24 cellular contexts compared by ENCODE assay signal in the genomic region with DNA sequence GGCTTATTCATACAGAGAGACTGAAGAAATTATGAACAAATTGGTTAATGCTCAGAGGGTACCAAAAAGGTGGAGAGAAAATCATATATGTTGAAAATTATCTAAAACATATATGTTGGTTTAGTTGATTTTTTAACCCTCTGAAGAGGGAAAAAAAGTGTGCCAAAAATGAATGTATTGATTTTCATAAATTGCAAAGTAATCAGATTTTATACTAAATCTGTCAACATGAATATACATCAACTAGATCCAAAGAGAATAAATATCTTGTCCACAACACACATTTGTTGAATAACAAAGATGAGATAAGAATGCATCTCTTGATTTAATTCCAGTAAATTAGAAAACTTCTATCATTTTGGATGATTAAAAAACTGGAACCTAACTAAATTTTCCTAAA.
DNase-seq lines count a peak whose midpoint lies in the region; ATAC-seq, FAIRE-seq and TF ChIP-seq lines count a peak whose summit lies in the region.
"Had no signal": no experiment of that assay in that cellular context is flagged by ENCODE, and none has a peak within 500 bp of the region (broad histone marks: within the 10 kb centered on the region; RNA-seq: fewer than 3 reads in every experiment).

No MANE protein-coding gene starts in this region.

- TF ChIP-seq EP300 in HepG2 (IDR thresholded peaks at IDR 0.05; ENCODE audit: low read depth in 2 of 2, low read length in 2 of 2) = no peak
- no peak for TF ChIP-seq EP300 in HepG2 (CRISPR knock-in tag; IDR thresholded peaks at IDR 0.05; ENCODE audit: borderline replicate concordance)
- no peak for TF ChIP-seq EP300 in K562 (IDR thresholded peaks at IDR 0.05; ENCODE audit: low read length)

- H3K9ac ChIP-seq in HepG2 (ENCODE audit: insufficient read depth, low read depth, low read length) = no peak overlapping the region
- H3K9ac ChIP-seq in K562 (ENCODE audit: insufficient read depth in 1 of 2, low read depth in 2 of 2, low read length in 2 of 2) = no peak overlapping the region
- H3K9ac ChIP-seq: BLaER1 had no signal

- DNase-seq in HepG2 (ENCODE audit: low spot score) = no peak
- DNase-seq in right lobe of liver = no peak
- DNase-seq in K562 (ENCODE audit: extremely low read depth in 1 of 4, low spot score in 3 of 4) = no peak
- DNase-seq in stimulated activated CD4-positive, alpha-beta T cell treated with anti-CD3 and anti-CD28 coated beads, Interleukin-1b, Interleukin-23, amount 100 ng/mL, for 48 hours = no peak
- DNase-seq in sciatic nerve (ENCODE audit: low spot score) = no peak
- DNase-seq: ACHN; BE2C; C1 segment of cervical spinal cord; CD4-positive, alpha-beta memory T cell; CD4-positive, CD25-positive, alpha-beta regulatory T cell; CD8-positive, alpha-beta memory T cell; COR-L47; DMS 273 treated with DMSO at 0.1 percent for 48 hours; DMS153; DMS53; DMS79; DND-41; EL; GDM1 had no signal

- H3K79me2 ChIP-seq in HepG2 (ENCODE audit: insufficient read depth, low read length) = no peaks in the 10 kb centered on the region
- no peaks in the 10 kb centered on the region for H3K79me2 ChIP-seq in K562 (ENCODE audit: control insufficient read depth, insufficient read depth, low read length)

- no peaks in the 10 kb centered on the region for H3K36me3 ChIP-seq in HepG2 (replicated peaks in 1 of 2; ENCODE audit: control insufficient read depth in 1 of 2, insufficient read depth in 2 of 2, low read length in 2 of 2)
- no peaks in the 10 kb centered on the region for H3K36me3 ChIP-seq in right lobe of liver
- no peaks in the 10 kb centered on the region for H3K36me3 ChIP-seq in K562 (ENCODE audit: control insufficient read depth, insufficient read depth, low read length)
- H3K36me3 ChIP-seq: BE2C, BLaER1 had no signal

- TF ChIP-seq CTCF in HepG2 (CRISPR knock-in tag; IDR thresholded peaks at IDR 0.05) = no peak
- TF ChIP-seq CTCF in right lobe of liver (IDR thresholded peaks at IDR 0.05) = no peak
- TF ChIP-seq CTCF in K562 (IDR thresholded peaks at IDR 0.05 in 2 of 3, conservative IDR thresholded peaks at IDR 0.05 in 1 of 3; ENCODE audit: insufficient read depth in 2 of 3, low read depth in 1 of 3, low read length in 3 of 3) = no peak

- H3K27ac ChIP-seq in HepG2 (ENCODE audit: extremely low read length, insufficient read depth, low read length) (no peak overlapping the region), right lobe of liver (no peak overlapping the region), K562 (ENCODE audit: extremely low read depth, low read depth, low read length) (no peak overlapping the region)
- H3K27ac ChIP-seq: 22Rv1, BLaER1 had no signal

- TF ChIP-seq POLR2A in HepG2 (IDR thresholded peaks at IDR 0.05; ENCODE audit: insufficient read depth in 1 of 2, low read depth in 2 of 2, low read length in 2 of 2) (no peak), right lobe of liver (IDR thresholded peaks at IDR 0.05) (no peak), K562 (conservative IDR thresholded peaks at IDR 0.05) (no peak)

- H4K20me1 ChIP-seq in HepG2 (ENCODE audit: insufficient read depth, low read length) (no peaks in the 10 kb centered on the region), K562 (replicated peaks; ENCODE audit: control insufficient read depth, insufficient read depth, low read length) (no peaks in the 10 kb centered on the region)
- H4K20me1 ChIP-seq: BLaER1 had no signal

- H3K4me3 ChIP-seq in HepG2 (replicated peaks in 1 of 3; ENCODE audit: insufficient read depth in 1 of 3, low read depth in 2 of 3, low read length in 3 of 3) = no peak overlapping the region
- H3K4me3 ChIP-seq in right lobe of liver = no peak overlapping the region
- H3K4me3 ChIP-seq in K562 = no peak overlapping the region
- H3K4me3 ChIP-seq: BLaER1, GM12878 had no signal

- intact Hi-C loops in HepG2 (cut with micrococcal nuclease; ENCODE audit: unreplicated experiment) (no loop called here), right lobe of liver (cut with DNase I) (no loop called here), K562 (cut with micrococcal nuclease) (no loop called here), sciatic nerve (cut with DNase I) (no loop called here)

- no peaks in the 10 kb centered on the region for H3K4me1 ChIP-seq in HepG2 (ENCODE audit: insufficient read depth, low read length)
- H3K4me1 ChIP-seq in right lobe of liver = no peaks in the 10 kb centered on the region
- no peaks in the 10 kb centered on the region for H3K4me1 ChIP-seq in K562 (replicated peaks in 1 of 2; ENCODE audit: control insufficient read depth in 2 of 2, insufficient read depth in 2 of 2, low read length in 2 of 2)
- H3K4me1 ChIP-seq: BE2C, BLaER1 had no signal

- no TSS peak for BruUV-seq in HepG2 (replicated peaks; lab: Mats Ljungman, UMichigan)
- no TSS peak for BruUV-seq in K562 (replicated peaks; lab: Mats Ljungman, UMichigan)

- FAIRE-seq in HepG2 (lab: Jason Lieb, UNC) = no peak
- no peak for FAIRE-seq in K562 (lab: Jason Lieb, UNC)
- FAIRE-seq: GM12878, GM12892, GM18507 had no signal

- no peak for TF ChIP-seq RAD21 in HepG2 (CRISPR knock-in tag; IDR thresholded peaks at IDR 0.05)
- TF ChIP-seq RAD21 in K562 (CRISPR knock-in tag; conservative IDR thresholded peaks at IDR 0.05 in 1 of 2, IDR thresholded peaks at IDR 0.05 in 1 of 2) = no peak

- POLR2A ChIA-PET in HepG2 (lab: Yijun Ruan, JAX) (no interaction called here), K562 (lab: Yijun Ruan, JAX) (no interaction called here)

- no peaks in the 10 kb centered on the region; a peak in 1 of 5 replicates for H3K27me3 ChIP-seq in HepG2 (ENCODE audit: control insufficient read depth in 1 of 2, insufficient read depth in 2 of 2, low read length in 2 of 2)
- no peaks in the 10 kb centered on the region for H3K27me3 ChIP-seq in right lobe of liver
- H3K27me3 ChIP-seq in K562 (ENCODE audit: control insufficient read depth in 2 of 2, insufficient read depth in 2 of 2, low read length in 2 of 2) = no peaks in the 10 kb centered on the region
- H3K27me3 ChIP-seq: BE2C, BLaER1 had no signal

- no peaks in the 10 kb centered on the region for H3K9me3 ChIP-seq in HepG2 (ENCODE audit: low read length)
- no peaks in the 10 kb centered on the region for H3K9me3 ChIP-seq in right lobe of liver
- H3K9me3 ChIP-seq in K562 (replicated peaks; ENCODE audit: control insufficient read depth, insufficient read depth, low read depth, low read length) = no peaks in the 10 kb centered on the region
- H3K9me3 ChIP-seq: BE2C had no signal

- H3K4me2 ChIP-seq in HepG2 (ENCODE audit: low read depth, low read length) (no peak overlapping the region), K562 (ENCODE audit: insufficient read depth, low read length) (no peak overlapping the region)
- H3K4me2 ChIP-seq: BLaER1 had no signal

- H2AFZ ChIP-seq in HepG2 (ENCODE audit: low read length) (no peak overlapping the region), K562 (ENCODE audit: low read depth, low read length) (no peak overlapping the region)

- in situ Hi-C loops in HepG2 (cut with HindIII; ENCODE audit: extremely low pct_ligation_motif_present, low pct_unique_long_range_greater_than_20kb) = no loop called here
- in situ Hi-C loops in K562 (cut with MboI) = no loop called here

- CTCF ChIA-PET in HepG2 (lab: Yijun Ruan, JAX; ENCODE audit: low intra/inter-chr PET ratio, low total read pairs) = no interaction called here
- CTCF ChIA-PET in K562 (lab: Yijun Ruan, JAX; ENCODE audit: low intra/inter-chr PET ratio) = no interaction called here

- no peaks in the 10 kb centered on the region for H3K9me1 ChIP-seq in K562 (ENCODE audit: control insufficient read depth, insufficient read depth, low read length)

- ATAC-seq in HepG2 (no peak), right lobe of liver (no peak), K562 (no peak), sciatic nerve (no peak)
- ATAC-seq: GM12878 had no signal

TF ChIP-seq in HepG2, 621 proteins besides CTCF, POLR2A, EP300 and RAD21:
- TF ChIP-seq ZBTB21 (CRISPR knock-in tag; IDR thresholded peaks at IDR 0.05) (no peak), MAFK (conservative IDR thresholded peaks at IDR 0.05 in 1 of 2, IDR thresholded peaks at IDR 0.05 in 1 of 2; ENCODE audit: low read length in 2 of 2) (peak; percentile 69 to 85), SAP130 (CRISPR knock-in tag; IDR thresholded peaks at IDR 0.05; ENCODE audit: low read depth) (no peak), MAFF (IDR thresholded peaks at IDR 0.05; ENCODE audit: low read depth, low read length) (peak; percentile 77), ZNF570 (CRISPR knock-in tag; IDR thresholded peaks at IDR 0.05; ENCODE audit: borderline replicate concordance) (no peak)

TF ChIP-seq in K562, 482 proteins besides CTCF, POLR2A, EP300 and RAD21:
- TF ChIP-seq MAFG (tag; conservative IDR thresholded peaks at IDR 0.05) = peak; percentile 35; the same call in 1 of the 2 replicates
- TF ChIP-seq FOSL1 (tag; conservative IDR thresholded peaks at IDR 0.05) = no peak
- TF ChIP-seq NUFIP1 (IDR thresholded peaks at IDR 0.05; ENCODE audit: partially characterized antibody) = no peak
- no peak for TF ChIP-seq TAF7 (tag; IDR thresholded peaks at IDR 0.05)
- TF ChIP-seq MAFF (IDR thresholded peaks at IDR 0.05; ENCODE audit: low read length) = peak; percentile 26; the same call in 1 of the 2 replicates
- TF ChIP-seq HMG20B (CRISPR knock-in tag; IDR thresholded peaks at IDR 0.05) = no peak
- TF ChIP-seq C11orf30 (IDR thresholded peaks at IDR 0.05; ENCODE audit: low read depth) = peak; percentile 46; the same call in 1 of the 2 replicates
- TF ChIP-seq ZNF316 (IDR thresholded peaks at IDR 0.05) = peak; percentile 80
TF ChIP-seq in K562: peak in this region for 4.
